1 cellular context compared by ENCODE assay signal in genomic region chr11:95923730-95924413, GRCh38.
A peak's percentile ranks its signal among the peaks of the same experiment; 100 is the strongest.
TF ChIP-seq lines count a peak whose summit lies in the region.

Gene MTMR2 (minus strand): TSS chr11:95924107. CDS start chr11:95923954, 153 bp downstream.

TF ChIP-seq in HepG2, 621 proteins besides CTCF, POLR2A, EP300 and RAD21 (continued from another document and continues in another):
- TF ChIP-seq, protein P1, sequence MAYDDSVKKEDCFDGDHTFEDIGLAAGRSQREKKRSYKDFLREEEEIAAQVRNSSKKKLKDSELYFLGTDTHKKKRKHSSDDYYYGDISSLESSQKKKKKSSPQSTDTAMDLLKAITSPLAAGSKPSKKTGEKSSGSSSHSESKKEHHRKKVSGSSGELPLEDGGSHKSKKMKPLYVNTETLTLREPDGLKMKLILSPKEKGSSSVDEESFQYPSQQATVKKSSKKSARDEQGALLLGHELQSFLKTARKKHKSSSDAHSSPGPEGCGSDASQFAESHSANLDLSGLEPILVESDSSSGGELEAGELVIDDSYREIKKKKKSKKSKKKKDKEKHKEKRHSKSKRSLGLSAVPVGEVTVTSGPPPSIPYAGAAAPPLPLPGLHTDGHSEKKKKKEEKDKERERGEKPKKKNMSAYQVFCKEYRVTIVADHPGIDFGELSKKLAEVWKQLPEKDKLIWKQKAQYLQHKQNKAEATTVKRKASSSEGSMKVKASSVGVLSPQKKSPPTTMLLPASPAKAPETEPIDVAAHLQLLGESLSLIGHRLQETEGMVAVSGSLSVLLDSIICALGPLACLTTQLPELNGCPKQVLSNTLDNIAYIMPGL (CRISPR knock-in tag; IDR thresholded peaks at IDR 0.05; ENCODE audit: borderline replicate concordance in 1 of 2, low read depth in 1 of 2): peak; percentile 79 to 90
- peak; percentile 64 for TF ChIP-seq PHF5A (CRISPR knock-in tag; IDR thresholded peaks at IDR 0.05; ENCODE audit: low read depth, unreplicated experiment)
- peak; percentile 70 for TF ChIP-seq SNAPC2 (CRISPR knock-in tag; IDR thresholded peaks at IDR 0.05)
- TF ChIP-seq FOXA3 (CRISPR knock-in tag; IDR thresholded peaks at IDR 0.05): peak; percentile 51
- no peak for TF ChIP-seq THYN1 (CRISPR knock-in tag; IDR thresholded peaks at IDR 0.05; ENCODE audit: borderline replicate concordance, low read depth)
- no peak for TF ChIP-seq RNF219 (CRISPR knock-in tag; IDR thresholded peaks at IDR 0.05)
- TF ChIP-seq SMAD3 (CRISPR knock-in tag; IDR thresholded peaks at IDR 0.05): peak; percentile 38; the same call in 1 of the 2 replicates
- TF ChIP-seq SIN3B (IDR thresholded peaks at IDR 0.05; ENCODE audit: low read length): peak; percentile 66; the same call in 1 of the 2 replicates
- TF ChIP-seq, protein P2, sequence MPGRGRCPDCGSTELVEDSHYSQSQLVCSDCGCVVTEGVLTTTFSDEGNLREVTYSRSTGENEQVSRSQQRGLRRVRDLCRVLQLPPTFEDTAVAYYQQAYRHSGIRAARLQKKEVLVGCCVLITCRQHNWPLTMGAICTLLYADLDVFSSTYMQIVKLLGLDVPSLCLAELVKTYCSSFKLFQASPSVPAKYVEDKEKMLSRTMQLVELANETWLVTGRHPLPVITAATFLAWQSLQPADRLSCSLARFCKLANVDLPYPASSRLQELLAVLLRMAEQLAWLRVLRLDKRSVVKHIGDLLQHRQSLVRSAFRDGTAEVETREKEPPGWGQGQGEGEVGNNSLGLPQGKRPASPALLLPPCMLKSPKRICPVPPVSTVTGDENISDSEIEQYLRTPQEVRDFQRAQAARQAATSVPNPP (CRISPR knock-in tag; IDR thresholded peaks at IDR 0.05): peak; percentile 61; the same call in 1 of the 2 replicates
- peak; percentile 90 for TF ChIP-seq POGZ (CRISPR knock-in tag; IDR thresholded peaks at IDR 0.05)
- peak; percentile 72; the same call in 1 of the 2 replicates for TF ChIP-seq ZBTB38 (CRISPR knock-in tag; IDR thresholded peaks at IDR 0.05)
- TF ChIP-seq ATM (IDR thresholded peaks at IDR 0.05; ENCODE audit: borderline replicate concordance): no peak
- TF ChIP-seq ZNF331 (CRISPR knock-in tag; IDR thresholded peaks at IDR 0.05): peak; percentile 59; the same call in 1 of the 2 replicates
- TF ChIP-seq ZNF510 (CRISPR knock-in tag; IDR thresholded peaks at IDR 0.05; ENCODE audit: low read depth): peak; percentile 27; the same call in 1 of the 2 replicates
- peak; percentile 89 for TF ChIP-seq ZNF770 (CRISPR knock-in tag; IDR thresholded peaks at IDR 0.05)
- 0 out of 2 replicates have a peak, but pooled peaks have one; percentile 50 for TF ChIP-seq MIER3 (CRISPR knock-in tag; IDR thresholded peaks at IDR 0.05; ENCODE audit: borderline replicate concordance)
- TF ChIP-seq NFKB2 (CRISPR knock-in tag; IDR thresholded peaks at IDR 0.05; ENCODE audit: borderline replicate concordance): peak; percentile 83; the same call in 1 of the 2 replicates
- peak; percentile 91 for TF ChIP-seq POGK (CRISPR knock-in tag; conservative IDR thresholded peaks at IDR 0.05)
- TF ChIP-seq CREBL2 (CRISPR knock-in tag; IDR thresholded peaks at IDR 0.05; ENCODE audit: borderline replicate concordance): peak; percentile 75; the same call in 1 of the 2 replicates
- no peak for TF ChIP-seq ZNF660 (CRISPR knock-in tag; IDR thresholded peaks at IDR 0.05; ENCODE audit: borderline replicate concordance, low read depth)
- peak; percentile 51; the same call in 1 of the 2 replicates for TF ChIP-seq ZNF780A (CRISPR knock-in tag; IDR thresholded peaks at IDR 0.05)
- TF ChIP-seq, protein P3, sequence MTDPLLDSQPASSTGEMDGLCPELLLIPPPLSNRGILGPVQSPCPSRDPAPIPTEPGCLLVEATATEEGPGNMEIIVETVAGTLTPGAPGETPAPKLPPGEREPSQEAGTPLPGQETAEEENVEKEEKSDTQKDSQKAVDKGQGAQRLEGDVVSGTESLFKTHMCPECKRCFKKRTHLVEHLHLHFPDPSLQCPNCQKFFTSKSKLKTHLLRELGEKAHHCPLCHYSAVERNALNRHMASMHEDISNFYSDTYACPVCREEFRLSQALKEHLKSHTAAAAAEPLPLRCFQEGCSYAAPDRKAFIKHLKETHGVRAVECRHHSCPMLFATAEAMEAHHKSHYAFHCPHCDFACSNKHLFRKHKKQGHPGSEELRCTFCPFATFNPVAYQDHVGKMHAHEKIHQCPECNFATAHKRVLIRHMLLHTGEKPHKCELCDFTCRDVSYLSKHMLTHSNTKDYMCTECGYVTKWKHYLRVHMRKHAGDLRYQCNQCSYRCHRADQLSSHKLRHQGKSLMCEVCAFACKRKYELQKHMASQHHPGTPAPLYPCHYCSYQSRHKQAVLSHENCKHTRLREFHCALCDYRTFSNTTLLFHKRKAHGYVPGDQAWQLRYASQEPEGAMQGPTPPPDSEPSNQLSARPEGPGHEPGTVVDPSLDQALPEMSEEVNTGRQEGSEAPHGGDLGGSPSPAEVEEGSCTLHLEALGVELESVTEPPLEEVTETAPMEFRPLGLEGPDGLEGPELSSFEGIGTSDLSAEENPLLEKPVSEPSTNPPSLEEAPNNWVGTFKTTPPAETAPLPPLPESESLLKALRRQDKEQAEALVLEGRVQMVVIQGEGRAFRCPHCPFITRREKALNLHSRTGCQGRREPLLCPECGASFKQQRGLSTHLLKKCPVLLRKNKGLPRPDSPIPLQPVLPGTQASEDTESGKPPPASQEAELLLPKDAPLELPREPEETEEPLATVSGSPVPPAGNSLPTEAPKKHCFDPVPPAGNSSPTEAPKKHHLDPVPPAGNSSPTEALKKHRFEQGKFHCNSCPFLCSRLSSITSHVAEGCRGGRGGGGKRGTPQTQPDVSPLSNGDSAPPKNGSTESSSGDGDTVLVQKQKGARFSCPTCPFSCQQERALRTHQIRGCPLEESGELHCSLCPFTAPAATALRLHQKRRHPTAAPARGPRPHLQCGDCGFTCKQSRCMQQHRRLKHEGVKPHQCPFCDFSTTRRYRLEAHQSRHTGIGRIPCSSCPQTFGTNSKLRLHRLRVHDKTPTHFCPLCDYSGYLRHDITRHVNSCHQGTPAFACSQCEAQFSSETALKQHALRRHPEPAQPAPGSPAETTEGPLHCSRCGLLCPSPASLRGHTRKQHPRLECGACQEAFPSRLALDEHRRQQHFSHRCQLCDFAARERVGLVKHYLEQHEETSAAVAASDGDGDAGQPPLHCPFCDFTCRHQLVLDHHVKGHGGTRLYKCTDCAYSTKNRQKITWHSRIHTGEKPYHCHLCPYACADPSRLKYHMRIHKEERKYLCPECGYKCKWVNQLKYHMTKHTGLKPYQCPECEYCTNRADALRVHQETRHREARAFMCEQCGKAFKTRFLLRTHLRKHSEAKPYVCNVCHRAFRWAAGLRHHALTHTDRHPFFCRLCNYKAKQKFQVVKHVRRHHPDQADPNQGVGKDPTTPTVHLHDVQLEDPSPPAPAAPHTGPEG (CRISPR knock-in tag; IDR thresholded peaks at IDR 0.05): 0 out of 2 replicates have a peak, but pooled peaks have one; percentile 74
- no peak for TF ChIP-seq PRPF4 (IDR thresholded peaks at IDR 0.05; ENCODE audit: low read depth, low read length, poor library complexity, severe bottlenecking)
- no peak for TF ChIP-seq AKNA (CRISPR knock-in tag; IDR thresholded peaks at IDR 0.05; ENCODE audit: borderline replicate concordance)
- 0 out of 2 replicates have a peak, but pooled peaks have one; percentile 45 for TF ChIP-seq REL (CRISPR knock-in tag; conservative IDR thresholded peaks at IDR 0.05)
- peak; percentile 53; the same call in 1 of the 2 replicates for TF ChIP-seq ZFP90 (CRISPR knock-in tag; IDR thresholded peaks at IDR 0.05; ENCODE audit: borderline replicate concordance)
- no peak for TF ChIP-seq SIX4 (CRISPR knock-in tag; IDR thresholded peaks at IDR 0.05)
- peak; percentile 90 for TF ChIP-seq ZNF616 (CRISPR knock-in tag; IDR thresholded peaks at IDR 0.05; ENCODE audit: low read depth)
- TF ChIP-seq ATF7 (IDR thresholded peaks at IDR 0.05): no peak
- TF ChIP-seq ATF7 (CRISPR knock-in tag; IDR thresholded peaks at IDR 0.05): no peak
